ENCODE assay signal across 30 cellular contexts in the genomic region with DNA sequence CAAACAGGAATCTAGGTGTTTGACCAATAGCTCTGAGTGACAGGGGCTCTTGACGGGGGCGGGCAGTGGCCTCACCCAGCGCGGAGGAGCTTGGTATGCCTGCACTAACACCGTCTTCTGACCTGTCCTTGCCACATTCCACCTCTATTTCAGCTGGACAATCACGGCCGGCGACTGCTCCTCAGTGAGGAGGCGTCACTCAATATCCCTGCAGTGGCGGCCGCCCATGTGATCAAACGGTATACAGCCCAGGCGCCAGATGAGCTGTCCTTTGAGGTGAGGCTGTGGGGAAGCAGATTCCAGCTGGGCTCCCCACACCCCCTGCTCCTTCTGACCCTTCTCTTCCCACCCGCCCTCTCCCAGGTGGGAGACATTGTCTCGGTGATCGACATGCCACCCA. TPM values are rescaled to one million over a fixed set of nuclear protein-coding genes. Genes with fewer than 3 reads are reported as not detected.
DNase-seq lines count a peak whose midpoint lies in the region; ATAC-seq, FAIRE-seq and TF ChIP-seq lines count a peak whose summit lies in the region.
"Had no signal": no experiment of that assay in that cellular context is flagged by ENCODE, and none has a peak within 500 bp of the region (broad histone marks: within the 10 kb centered on the region; RNA-seq: fewer than 3 reads in every experiment).

No MANE protein-coding gene starts in this region.

- H3K4me3 Mint-ChIP-seq in T-helper 17 cell: no peak overlapping the region
- H3K4me3 Mint-ChIP-seq: CD14-positive monocyte; CD4-positive, alpha-beta memory T cell; CD4-positive, CD25-positive, alpha-beta regulatory T cell; CD8-positive, alpha-beta memory T cell had no signal

- POLR2A ChIA-PET in K562 (lab: Yijun Ruan, JAX): no interaction called here

- intact Hi-C loops in K562 (cut with micrococcal nuclease): no loop called here
- intact Hi-C loops in psoas muscle (cut with DNase I): no loop called here

- H3K27me3 Mint-ChIP-seq in T-helper 17 cell: no peaks in the 10 kb centered on the region
- H3K27me3 Mint-ChIP-seq: CD4-positive, alpha-beta memory T cell; CD4-positive, CD25-positive, alpha-beta regulatory T cell; CD8-positive, alpha-beta memory T cell had no signal

- in situ Hi-C loops in K562 (cut with MboI): no loop called here

- H3K4me1 Mint-ChIP-seq in T-helper 17 cell: peaks cover 24% of the 10 kb centered on the region

- H3K4me2 ChIP-seq in K562 (ENCODE audit: insufficient read depth, low read length): no peak overlapping the region
- no peak overlapping the region for H3K4me2 ChIP-seq in osteoblast (ENCODE audit: insufficient read depth, low read length)
- H3K4me2 ChIP-seq: BLaER1 had no signal

- no peak overlapping the region for H2AFZ ChIP-seq in K562 (ENCODE audit: low read depth, low read length)
- H2AFZ ChIP-seq in osteoblast (ENCODE audit: low read length): no peak overlapping the region

- H3K9me3 ChIP-seq in T-helper 17 cell (ENCODE audit: control insufficient read depth, low read length, poor library complexity, severe bottlenecking) (no peaks in the 10 kb centered on the region), K562 (replicated peaks; ENCODE audit: control insufficient read depth, insufficient read depth, low read depth, low read length) (no peaks in the 10 kb centered on the region), osteoblast (ENCODE audit: low read depth, low read length) (no peaks in the 10 kb centered on the region), psoas muscle (no peaks in the 10 kb centered on the region)
- H3K9me3 ChIP-seq: BE2C, BLaER1 had no signal

- no peak for TF ChIP-seq RAD21 in K562 (CRISPR knock-in tag; conservative IDR thresholded peaks at IDR 0.05 in 1 of 2, IDR thresholded peaks at IDR 0.05 in 1 of 2)

- CTCF ChIA-PET in K562 (lab: Yijun Ruan, JAX; ENCODE audit: low intra/inter-chr PET ratio): no interaction called here

- ATAC-seq in T-helper 17 cell: no peak
- ATAC-seq in K562: no peak
- ATAC-seq in psoas muscle: no peak
- ATAC-seq: GM12878 had no signal

- peaks cover 24% of the 10 kb centered on the region; the same call in 2 of the 3 replicates for H3K36me3 ChIP-seq in K562 (ENCODE audit: control insufficient read depth, insufficient read depth, low read length)
- no peaks in the 10 kb centered on the region for H3K36me3 ChIP-seq in osteoblast (ENCODE audit: insufficient read depth, low read length)
- H3K36me3 ChIP-seq in psoas muscle (ENCODE audit: insufficient read depth in 1 of 2, low read depth in 1 of 2): peaks cover 0 to 40% of the 10 kb centered on the region in 2 donors

- H3K4me1 ChIP-seq in K562 (replicated peaks in 1 of 2; ENCODE audit: control insufficient read depth in 2 of 2, insufficient read depth in 2 of 2, low read length in 2 of 2): peaks cover 5 to 40% of the 10 kb centered on the region in 2 experiments; a peak in 4 of 5 replicates
- peaks cover under 1% of the 10 kb centered on the region for H3K4me1 ChIP-seq in osteoblast (ENCODE audit: insufficient read depth, low read length)
- H3K4me1 ChIP-seq in psoas muscle: no peaks in the 10 kb centered on the region

- no peak for DNase-seq in T-helper 17 cell
- no peak for DNase-seq in K562 (ENCODE audit: extremely low read depth in 1 of 4, low spot score in 3 of 4)
- DNase-seq in osteoblast (ENCODE audit: insufficient read length, low spot score, missing footprints): peak; percentile 72
- DNase-seq in NCI-H2227 treated with DMSO at 0.1 percent for 48 hours (lab: John Stamatoyannopoulos, UW): no peak
- DNase-seq in psoas muscle: no peak
- DNase-seq: 8988T; ACHN; BE2C; C1 segment of cervical spinal cord; CD4-positive, alpha-beta memory T cell; CD4-positive, CD25-positive, alpha-beta regulatory T cell; CD8-positive, alpha-beta memory T cell; COR-L47; DMS 273 treated with DMSO at 0.1 percent for 48 hours; DMS153; DMS53; DMS79; DND-41; EL; GDM1 had no signal

- no peak for TF ChIP-seq POLR2A in K562 (conservative IDR thresholded peaks at IDR 0.05)

- FAIRE-seq in K562 (lab: Jason Lieb, UNC): no peak
- FAIRE-seq: A204.1, GM12878, GM12892, GM18507 had no signal

- H3K9ac ChIP-seq in K562 (ENCODE audit: insufficient read depth in 1 of 2, low read depth in 2 of 2, low read length in 2 of 2): no peak overlapping the region; a peak in 1 of 4 replicates
- H3K9ac ChIP-seq: BLaER1 had no signal

- H4K20me1 ChIP-seq in K562 (replicated peaks; ENCODE audit: control insufficient read depth, insufficient read depth, low read length) (no peaks in the 10 kb centered on the region), osteoblast (ENCODE audit: insufficient read depth, low read length) (no peaks in the 10 kb centered on the region)

- WGBS in K562 (ENCODE audit: insufficient coverage, low coverage, missing lambda C conversion rate): 79% methylated on average over 16 of the region's 16 CpGs
- WGBS in psoas muscle, 3 donors: 92 to 94% (median 92%) methylated on average over 14 to 16 of the region's 16 CpGs

- TF ChIP-seq CTCF in K562 (IDR thresholded peaks at IDR 0.05 in 2 of 3, conservative IDR thresholded peaks at IDR 0.05 in 1 of 3; ENCODE audit: insufficient read depth in 2 of 3, low read depth in 1 of 3, low read length in 3 of 3): no peak
- TF ChIP-seq CTCF in osteoblast (IDR thresholded peaks at IDR 0.05; ENCODE audit: extremely low read depth, low read depth, low read length): no peak
- TF ChIP-seq CTCF in psoas muscle (IDR thresholded peaks at IDR 0.05): no peak

- H3K27ac Mint-ChIP-seq in T-helper 17 cell: peak overlapping the region; percentile 16
- H3K27ac Mint-ChIP-seq: CD4-positive, alpha-beta memory T cell; CD4-positive, CD25-positive, alpha-beta regulatory T cell had no signal

- H3K9me1 ChIP-seq in K562 (ENCODE audit: control insufficient read depth, insufficient read depth, low read length): no peaks in the 10 kb centered on the region

- BruUV-seq in K562 (replicated peaks; lab: Mats Ljungman, UMichigan): no TSS peak

- no peak for TF ChIP-seq EP300 in K562 (IDR thresholded peaks at IDR 0.05; ENCODE audit: low read length)

- H3K4me3 ChIP-seq in K562 (no peak overlapping the region), osteoblast (ENCODE audit: insufficient read depth, low read length) (no peak overlapping the region), psoas muscle (no peak overlapping the region)
- H3K4me3 ChIP-seq: BLaER1, GM12878 had no signal

- H3K79me2 ChIP-seq in K562 (ENCODE audit: control insufficient read depth, insufficient read depth, low read length) (peaks cover 5% of the 10 kb centered on the region; the same call in 1 of the 3 replicates), osteoblast (ENCODE audit: insufficient read depth, low read length) (peaks cover 2% of the 10 kb centered on the region)

- H3K27me3 ChIP-seq in K562 (ENCODE audit: control insufficient read depth in 2 of 2, insufficient read depth in 2 of 2, low read length in 2 of 2): no peaks in the 10 kb centered on the region
- no peaks in the 10 kb centered on the region for H3K27me3 ChIP-seq in osteoblast (ENCODE audit: insufficient read depth, low read length)
- no peaks in the 10 kb centered on the region for H3K27me3 ChIP-seq in psoas muscle (ENCODE audit: insufficient read depth in 3 of 3, low read length in 2 of 3)
- H3K27me3 ChIP-seq: BE2C, BLaER1 had no signal

- H3K36me3 Mint-ChIP-seq in T-helper 17 cell (ENCODE audit: low read depth): peaks cover 3% of the 10 kb centered on the region

- H3K27ac ChIP-seq in K562 (ENCODE audit: extremely low read depth, low read depth, low read length) (no peak overlapping the region), osteoblast (ENCODE audit: low read depth, low read length) (no peak overlapping the region), psoas muscle (no peak overlapping the region)
- H3K27ac ChIP-seq: BLaER1 had no signal

RNA-seq across cellular contexts. Expression of a gene that starts 4.7 kb away (rescaled TPM):
- 10 to 100 TPM; 16.4 to 20.5 TPM for total RNA-seq in T-helper 17 cell
- 35.5 and 126 TPM in 2 replicates for total RNA-seq in K562 (2011; cell fraction: chromatin; rRNA removed; ENCODE audit: low replicate concordance)
- total RNA-seq in K562 (2011; cell fraction: nucleolus; rRNA removed): 56.0 and 101 TPM in 2 replicates
- 38.6 and 40.3 TPM in 2 replicates for total RNA-seq in K562 (2011; cell fraction: nucleoplasm; rRNA removed)
- total RNA-seq in K562 (2014; rRNA removed): 1.2 and 3.3 TPM in 2 replicates
- 0.41 and 1.0 TPM in 2 replicates for total RNA-seq in K562 (2014; rRNA removed; fragmentation: Illumina TruSeq; extraction: Trizol)
- 1.2 and 1.6 TPM in 2 replicates for total RNA-seq in K562 (2015; rRNA removed; fragmentation: Illumina TruSeq; extraction: Trizol)
- 13.0 and 26.6 TPM in 2 replicates for total RNA-seq in K562 (2021)
- 1.9 and 10.4 TPM in 2 replicates for polyA plus RNA-seq in K562 (2011; rRNA removed)
- polyA plus RNA-seq in K562 (2011; cell fraction: cytosol; rRNA removed): 3.1 and 4.1 TPM in 2 replicates
- 68.3 and 69.9 TPM in 2 replicates for polyA plus RNA-seq in K562 (2011; cell fraction: nucleus; rRNA removed)
- polyA plus RNA-seq in K562 (2012): 39.5 and 41.4 TPM in 2 replicates
- 4.9 and 10.3 TPM in 2 replicates for polyA plus RNA-seq in K562 (2014; fragmentation: Illumina TruSeq; extraction: Trizol)
- polyA plus RNA-seq in K562 (2014; fragmentation: Nextera tagmentation; extraction: Ambion mirVana): under 1 TPM in 1 of 2 experiments, not detected in 1; 0.06 TPM
- 11.1 and 14.9 TPM in 2 replicates for polyA plus RNA-seq in K562 (2014; rRNA removed)
- polyA minus RNA-seq in K562 (2011; rRNA and poly(A)+ RNA removed): 3.1 and 5.0 TPM in 2 replicates
- polyA minus RNA-seq in K562 (2011; cell fraction: cytosol; rRNA and poly(A)+ RNA removed): 2.6 and 4.1 TPM in 2 replicates
- 21.0 and 24.0 TPM in 2 replicates for polyA minus RNA-seq in K562 (2011; cell fraction: nucleus; rRNA and poly(A)+ RNA removed)
- 2.2 and 2.4 TPM in 2 replicates for total RNA-seq in osteoblast
- total RNA-seq in psoas muscle: 1 to 10 TPM in 3 of 4 donors, under 1 TPM in 1; 0.68 to 4.0 (median 2.2) TPM
- polyA plus RNA-seq in psoas muscle: 1 to 10 TPM in 2 of 3 donors, under 1 TPM in 1; 0.96 to 1.4 (median 1.3) TPM
- polyA plus RNA-seq: CD14-positive monocyte had no signal

RNA-seq across cellular contexts. Expression of a gene that starts 22.1 kb away (rescaled TPM):
- total RNA-seq in T-helper 17 cell: 10 to 100 TPM; 36.2 to 36.6 TPM
- total RNA-seq in K562 (2011; cell fraction: chromatin; rRNA removed; ENCODE audit: low replicate concordance): 64.1 and 158 TPM in 2 replicates
- total RNA-seq in K562 (2011; cell fraction: nucleolus; rRNA removed): 52.5 and 58.5 TPM in 2 replicates
- total RNA-seq in K562 (2011; cell fraction: nucleoplasm; rRNA removed): 66.7 and 109 TPM in 2 replicates
- 3.5 and 8.6 TPM in 2 replicates for total RNA-seq in K562 (2014; rRNA removed)
- 4.2 and 5.1 TPM in 2 replicates for total RNA-seq in K562 (2014; rRNA removed; fragmentation: Illumina TruSeq; extraction: Trizol)
- total RNA-seq in K562 (2015; rRNA removed; fragmentation: Illumina TruSeq; extraction: Trizol): 4.3 and 5.7 TPM in 2 replicates
- 33.2 and 39.5 TPM in 2 replicates for total RNA-seq in K562 (2021)
- polyA plus RNA-seq in K562 (2011; rRNA removed): 6.3 and 14.0 TPM in 2 replicates
- 7.7 and 11.7 TPM in 2 replicates for polyA plus RNA-seq in K562 (2011; cell fraction: cytosol; rRNA removed)
- 29.7 and 50.1 TPM in 2 replicates for polyA plus RNA-seq in K562 (2011; cell fraction: nucleus; rRNA removed)
- polyA plus RNA-seq in K562 (2012): 17.2 and 22.4 TPM in 2 replicates
- 32.4 and 33.3 TPM in 2 replicates for polyA plus RNA-seq in K562 (2014; fragmentation: Illumina TruSeq; extraction: Trizol)
- polyA plus RNA-seq in K562 (2014; fragmentation: Nextera tagmentation; extraction: Ambion mirVana): 1 to 10 TPM; 1.0 to 1.5 TPM
- polyA plus RNA-seq in K562 (2014; rRNA removed): 12.8 and 14.7 TPM in 2 replicates
- 9.2 and 10.3 TPM in 2 replicates for polyA minus RNA-seq in K562 (2011; rRNA and poly(A)+ RNA removed)
- polyA minus RNA-seq in K562 (2011; cell fraction: cytosol; rRNA and poly(A)+ RNA removed): 15.5 and 16.1 TPM in 2 replicates
- 10.3 and 12.0 TPM in 2 replicates for polyA minus RNA-seq in K562 (2011; cell fraction: nucleus; rRNA and poly(A)+ RNA removed)
- 5.8 and 6.2 TPM in 2 replicates for total RNA-seq in osteoblast
- 10 to 100 TPM in 1 of 4 donors, 1 to 10 TPM in 3; 4.2 to 16.2 (median 9.0) TPM for total RNA-seq in psoas muscle
- polyA plus RNA-seq in psoas muscle: 10 to 100 TPM in 1 of 3 donors, 1 to 10 TPM in 2; 4.6 to 14.2 (median 5.3) TPM

RNA-seq across cellular contexts. Expression of a gene that starts 23.2 kb away (rescaled TPM):
- total RNA-seq in T-helper 17 cell (not detected), K562 (2014; rRNA removed) (not detected in 2 replicates), K562 (2014; rRNA removed; fragmentation: Illumina TruSeq; extraction: Trizol) (not detected in 2 replicates), K562 (2015; rRNA removed; fragmentation: Illumina TruSeq; extraction: Trizol) (not detected in 2 replicates), K562 (2021) (0.40 and 0.55 TPM in 2 replicates), osteoblast (9.1 and 14.5 TPM in 2 replicates), psoas muscle (1,000 to 10,000 TPM in 1 of 4 donors, 100 to 1,000 TPM in 3; 656 to 1,308 (median 674) TPM)
- total RNA-seq in K562 (2011; cell fraction: chromatin; rRNA removed; ENCODE audit: low replicate concordance): 0.32 TPM in 1 of 2 replicates, not detected in the other
- total RNA-seq in K562 (2011; cell fraction: nucleolus; rRNA removed): 0.50 and 0.92 TPM in 2 replicates
- not detected in 2 replicates for total RNA-seq in K562 (2011; cell fraction: nucleoplasm; rRNA removed)
- polyA plus RNA-seq in K562 (2011; rRNA removed) (0.05 TPM in 1 of 2 replicates, not detected in the other), K562 (2014; fragmentation: Illumina TruSeq; extraction: Trizol) (0.14 TPM in 1 of 2 replicates, not detected in the other), K562 (2014; fragmentation: Nextera tagmentation; extraction: Ambion mirVana) (not detected), K562 (2014; rRNA removed) (not detected in 2 replicates), psoas muscle (100 to 1,000 TPM; 303 to 719 (median 476) TPM)
- 0.10 and 0.13 TPM in 2 replicates for polyA plus RNA-seq in K562 (2011; cell fraction: cytosol; rRNA removed)
- polyA plus RNA-seq in K562 (2011; cell fraction: nucleus; rRNA removed): 0.24 and 0.63 TPM in 2 replicates
- 0.07 and 0.51 TPM in 2 replicates for polyA plus RNA-seq in K562 (2012)
- 0.15 TPM in 1 of 2 replicates, not detected in the other for polyA minus RNA-seq in K562 (2011; rRNA and poly(A)+ RNA removed)
- polyA minus RNA-seq in K562 (2011; cell fraction: cytosol; rRNA and poly(A)+ RNA removed): not detected in 2 replicates
- 0.22 TPM in 1 of 2 replicates, not detected in the other for polyA minus RNA-seq in K562 (2011; cell fraction: nucleus; rRNA and poly(A)+ RNA removed)
- total RNA-seq: A673; CD4-positive, alpha-beta memory T cell; CD4-positive, CD25-positive, alpha-beta regulatory T cell; CD8-positive, alpha-beta memory T cell; G401 had no signal
- polyA plus RNA-seq: CD14-positive monocyte; CD4-positive, alpha-beta memory T cell; CD4-positive, CD25-positive, alpha-beta regulatory T cell; CD8-positive, alpha-beta memory T cell had no signal

RNA-seq across cellular contexts. Expression of a gene that starts 31.7 kb away (rescaled TPM):
- total RNA-seq in T-helper 17 cell (10 to 100 TPM; 12.6 to 13.6 TPM), K562 (2014; rRNA removed) (7.7 and 10.3 TPM in 2 replicates), K562 (2014; rRNA removed; fragmentation: Illumina TruSeq; extraction: Trizol) (5.0 and 5.7 TPM in 2 replicates), K562 (2015; rRNA removed; fragmentation: Illumina TruSeq; extraction: Trizol) (8.5 and 8.6 TPM in 2 replicates), K562 (2021) (9.2 TPM in 2 replicates), osteoblast (9.0 and 13.6 TPM in 2 replicates), psoas muscle (10 to 100 TPM in 1 of 4 donors, 1 to 10 TPM in 3; 3.1 to 14.5 (median 7.9) TPM)
- 16.9 and 59.4 TPM in 2 replicates for total RNA-seq in K562 (2011; cell fraction: chromatin; rRNA removed; ENCODE audit: low replicate concordance)
- total RNA-seq in K562 (2011; cell fraction: nucleolus; rRNA removed): 32.5 and 40.4 TPM in 2 replicates
- 22.7 and 31.1 TPM in 2 replicates for total RNA-seq in K562 (2011; cell fraction: nucleoplasm; rRNA removed)
- polyA plus RNA-seq in K562 (2011; rRNA removed) (4.4 and 8.7 TPM in 2 replicates), K562 (2014; fragmentation: Illumina TruSeq; extraction: Trizol) (11.5 and 14.4 TPM in 2 replicates), K562 (2014; fragmentation: Nextera tagmentation; extraction: Ambion mirVana) (1 to 10 TPM; 1.2 to 3.1 TPM), K562 (2014; rRNA removed) (9.0 and 12.5 TPM in 2 replicates), psoas muscle (10 to 100 TPM; 17.8 to 26.8 (median 23.1) TPM)
- 11.6 and 13.7 TPM in 2 replicates for polyA plus RNA-seq in K562 (2011; cell fraction: cytosol; rRNA removed)
- polyA plus RNA-seq in K562 (2011; cell fraction: nucleus; rRNA removed): 45.6 and 54.7 TPM in 2 replicates
- 7.4 and 16.7 TPM in 2 replicates for polyA plus RNA-seq in K562 (2012)
- polyA minus RNA-seq in K562 (2011; rRNA and poly(A)+ RNA removed): 4.6 and 4.8 TPM in 2 replicates
- 12.8 and 14.8 TPM in 2 replicates for polyA minus RNA-seq in K562 (2011; cell fraction: cytosol; rRNA and poly(A)+ RNA removed)
- polyA minus RNA-seq in K562 (2011; cell fraction: nucleus; rRNA and poly(A)+ RNA removed): 13.2 and 21.9 TPM in 2 replicates

RNA-seq across cellular contexts. Expression of a gene that starts 32.6 kb away (rescaled TPM):
- not detected for total RNA-seq in T-helper 17 cell
- not detected in 2 replicates for total RNA-seq in K562 (2011; cell fraction: chromatin; rRNA removed; ENCODE audit: low replicate concordance)
- total RNA-seq in K562 (2011; cell fraction: nucleolus; rRNA removed): not detected in 2 replicates
- total RNA-seq in K562 (2011; cell fraction: nucleoplasm; rRNA removed): not detected in 2 replicates
- total RNA-seq in K562 (2014; rRNA removed): not detected in 2 replicates
- not detected in 2 replicates for total RNA-seq in K562 (2014; rRNA removed; fragmentation: Illumina TruSeq; extraction: Trizol)
- total RNA-seq in K562 (2015; rRNA removed; fragmentation: Illumina TruSeq; extraction: Trizol): not detected in 2 replicates
- total RNA-seq in K562 (2021): not detected in 2 replicates
- not detected in 2 replicates for polyA plus RNA-seq in K562 (2011; rRNA removed)
- polyA plus RNA-seq in K562 (2011; cell fraction: cytosol; rRNA removed): not detected in 2 replicates
- polyA plus RNA-seq in K562 (2011; cell fraction: nucleus; rRNA removed): not detected in 2 replicates
- 0.04 TPM in 1 of 2 replicates, not detected in the other for polyA plus RNA-seq in K562 (2012)
- not detected in 2 replicates for polyA plus RNA-seq in K562 (2014; fragmentation: Illumina TruSeq; extraction: Trizol)
- polyA plus RNA-seq in K562 (2014; fragmentation: Nextera tagmentation; extraction: Ambion mirVana): not detected
- polyA plus RNA-seq in K562 (2014; rRNA removed): not detected in 2 replicates
- not detected in 2 replicates for polyA minus RNA-seq in K562 (2011; rRNA and poly(A)+ RNA removed)
- not detected in 2 replicates for polyA minus RNA-seq in K562 (2011; cell fraction: cytosol; rRNA and poly(A)+ RNA removed)
- polyA minus RNA-seq in K562 (2011; cell fraction: nucleus; rRNA and poly(A)+ RNA removed): not detected in 2 replicates
- total RNA-seq in osteoblast: not detected in 2 replicates
- total RNA-seq in psoas muscle: not detected
- polyA plus RNA-seq in psoas muscle: not detected
- total RNA-seq: A673; CD4-positive, alpha-beta memory T cell; CD4-positive, CD25-positive, alpha-beta regulatory T cell; CD8-positive, alpha-beta memory T cell; Daoy; G401; GM12878 had no signal
- polyA plus RNA-seq: AG04450; CD14-positive monocyte; CD4-positive, alpha-beta memory T cell; CD4-positive, CD25-positive, alpha-beta regulatory T cell; CD8-positive, alpha-beta memory T cell had no signal

Comparison
In these comparisons a context has a peak if more than half of its experiments do, and no peak if none do; other contexts are left out.
1. RNA of a gene that starts 23.2 kb away (total RNA-seq): 656 to 1,308 TPM in psoas muscle; 9.1 to 14.5 TPM in osteoblast, not detected in T-helper 17 cell and 0.32 to 0.92 TPM in K562; every median in the first group is over 10 times any median in the second.